In the genomic region with DNA sequence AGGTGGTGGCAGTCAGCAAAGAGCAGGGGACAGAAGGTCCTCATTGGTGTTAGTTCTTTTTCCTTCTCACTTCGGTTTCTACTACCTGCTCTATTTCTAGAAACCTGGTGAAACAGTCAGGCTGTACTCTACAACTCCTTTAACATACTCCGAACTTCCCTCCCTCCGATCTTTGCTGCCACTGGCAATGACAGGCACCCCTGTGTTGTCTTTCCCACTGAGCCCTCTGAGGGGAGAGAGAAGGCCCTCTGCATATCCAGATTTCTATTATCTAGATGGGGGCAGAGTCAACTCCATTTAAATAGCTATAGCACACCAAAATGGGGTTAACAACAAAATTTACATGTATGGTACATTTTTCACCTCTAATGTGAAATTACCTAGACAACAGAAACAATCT, we compare ENCODE assay signal across 31 cellular contexts.
"Had no signal": no experiment of that assay in that cellular context is flagged by ENCODE, and none has a peak within 500 bp of the region (broad histone marks: within the 10 kb centered on the region; RNA-seq: fewer than 3 reads in every experiment).

No MANE protein-coding gene starts in this region.

- H3K4me1 ChIP-seq: esophagus squamous epithelium, gastroesophageal sphincter had no signal

- H3K36me3 ChIP-seq: brain microvascular endothelial cell had no signal

- ATAC-seq: activated CD8-positive, alpha-beta T cell treated with anti-CD3 and anti-CD28 coated beads for 36 hours; activated T-cell treated with anti-CD3 and anti-CD28 coated beads, Interleukin-2, amount 50 U/mL, for 4 hours; activated T-helper 17 cell treated with anti-CD3 and anti-CD28 coated beads, Interleukin-2, amount 50 U/mL, for 72 hours; gastroesophageal sphincter; heart right ventricle; T-helper 17 cell had no signal

- DNase-seq: activated CD4-positive, alpha-beta T cell treated with anti-CD3 and anti-CD28 coated beads for 4 hours; activated CD4-positive, alpha-beta T cell treated with anti-CD3 and anti-CD28 coated beads, Interleukin-2, amount 50 U/mL, for 1 hour; activated CD4-positive, alpha-beta T cell treated with anti-CD3 and anti-CD28 coated beads, Interleukin-2, amount 50 U/mL, for 48 hours; activated CD4-positive, CD25-positive, alpha-beta regulatory T cell; activated CD4-positive, CD25-positive, alpha-beta regulatory T cell treated with anti-CD3 and anti-CD28 coated beads, Interleukin-2, amount 50 U/mL, for 72 hours; activated CD8-positive, alpha-beta memory T cell treated with anti-CD3 and anti-CD28 coated beads for 24 hours; activated CD8-positive, alpha-beta T cell treated with anti-CD3 and anti-CD28 coated beads for 36 hours; activated effector memory CD4-positive, alpha-beta T cell treated with Interleukin-2 at 50 U/mL for 16 hours; activated naive CD4-positive, alpha-beta T cell treated with anti-CD3 and anti-CD28 coated beads for 36 hours; activated naive CD8-positive, alpha-beta T cell treated with anti-CD3 and anti-CD28 coated beads, Interleukin-2, amount 10 ng/mL, durations not matched to agents 7 days and 5 days; activated T-cell treated with anti-CD3 and anti-CD28 coated beads, Interleukin-2, amount 50 U/mL, for 4 hours; amniotic stem cell; anterior cingulate cortex; brain microvascular endothelial cell; dorsolateral prefrontal cortex; effector memory CD4-positive, alpha-beta T cell; erythroblast; esophagus squamous epithelium; foreskin melanocyte; heart right ventricle; T-helper 1 cell; T-helper 17 cell; T1000; WERI-Rb-1 had no signal

- H3K4me3 Mint-ChIP-seq: activated CD8-positive, alpha-beta T cell treated with anti-CD3 and anti-CD28 coated beads for 36 hours; activated naive CD4-positive, alpha-beta T cell treated with anti-CD3 and anti-CD28 coated beads for 36 hours; activated naive CD4-positive, alpha-beta T cell treated with anti-CD3 and anti-CD28 coated beads, Interleukin-2, amount 50 U/mL, for 24 hours; activated naive CD8-positive, alpha-beta T cell treated with anti-CD3 and anti-CD28 coated beads, Interleukin-2, amount 10 ng/mL, durations not matched to agents 7 days and 5 days; activated T-cell treated with anti-CD3 and anti-CD28 coated beads, Interleukin-2, amount 50 U/mL, for 4 hours; activated T-helper 17 cell treated with anti-CD3 and anti-CD28 coated beads, Interleukin-2, amount 50 U/mL, for 72 hours; central memory CD8-positive, alpha-beta T cell; dendritic cell treated with granulocyte-macrophage colony-stimulating factor and Interleukin-4, amounts not matched to agents 40 ng/mL and 50 ng/mL, for 4 days; T-helper 17 cell; T-helper 2 cell treated with Interferon-gamma antibody and Interleukin-4, amounts not matched to agents 5 μg/mL and 100 μg/mL, for 36 hours had no signal

- H3K27me3 Mint-ChIP-seq: activated CD8-positive, alpha-beta T cell treated with anti-CD3 and anti-CD28 coated beads for 36 hours; activated naive CD4-positive, alpha-beta T cell treated with anti-CD3 and anti-CD28 coated beads, Interleukin-2, amount 50 U/mL, for 24 hours; activated naive CD8-positive, alpha-beta T cell treated with anti-CD3 and anti-CD28 coated beads, Interleukin-2, amount 10 ng/mL, durations not matched to agents 7 days and 5 days; activated T-helper 17 cell treated with anti-CD3 and anti-CD28 coated beads, Interleukin-2, amount 50 U/mL, for 72 hours; central memory CD8-positive, alpha-beta T cell; dendritic cell treated with granulocyte-macrophage colony-stimulating factor and Interleukin-4, amounts not matched to agents 40 ng/mL and 50 ng/mL, for 4 days; T-helper 17 cell had no signal

- H3K4me3 ChIP-seq: coronary artery, dorsolateral prefrontal cortex, esophagus squamous epithelium, gastroesophageal sphincter, heart right ventricle had no signal

- H3K9me3 ChIP-seq: esophagus squamous epithelium had no signal

- H3K27ac Mint-ChIP-seq: activated CD8-positive, alpha-beta T cell treated with anti-CD3 and anti-CD28 coated beads for 36 hours; activated naive CD4-positive, alpha-beta T cell treated with anti-CD3 and anti-CD28 coated beads for 36 hours; activated naive CD4-positive, alpha-beta T cell treated with anti-CD3 and anti-CD28 coated beads, Interleukin-2, amount 50 U/mL, for 24 hours; activated naive CD8-positive, alpha-beta T cell treated with anti-CD3 and anti-CD28 coated beads, Interleukin-2, amount 10 ng/mL, durations not matched to agents 7 days and 5 days; activated T-helper 17 cell treated with anti-CD3 and anti-CD28 coated beads, Interleukin-2, amount 50 U/mL, for 72 hours; dendritic cell treated with granulocyte-macrophage colony-stimulating factor and Interleukin-4, amounts not matched to agents 40 ng/mL and 50 ng/mL, for 4 days; T-helper 17 cell; T-helper 2 cell treated with Interferon-gamma antibody and Interleukin-4, amounts not matched to agents 5 μg/mL and 100 μg/mL, for 36 hours had no signal

- H3K27me3 ChIP-seq: brain microvascular endothelial cell, dorsolateral prefrontal cortex, esophagus squamous epithelium, gastroesophageal sphincter, heart right ventricle had no signal

- H3K27ac ChIP-seq: brain microvascular endothelial cell, coronary artery, dorsolateral prefrontal cortex, esophagus squamous epithelium, gastroesophageal sphincter, heart right ventricle, WERI-Rb-1 had no signal

- H3K4me1 Mint-ChIP-seq: activated naive CD4-positive, alpha-beta T cell treated with anti-CD3 and anti-CD28 coated beads, Interleukin-2, amount 50 U/mL, for 24 hours; activated naive CD8-positive, alpha-beta T cell treated with anti-CD3 and anti-CD28 coated beads, Interleukin-2, amount 10 ng/mL, durations not matched to agents 7 days and 5 days; activated T-helper 17 cell treated with anti-CD3 and anti-CD28 coated beads, Interleukin-2, amount 50 U/mL, for 72 hours; T-helper 17 cell had no signal

- H3K9me3 Mint-ChIP-seq: activated CD8-positive, alpha-beta T cell treated with anti-CD3 and anti-CD28 coated beads for 36 hours; activated naive CD4-positive, alpha-beta T cell treated with anti-CD3 and anti-CD28 coated beads for 36 hours; activated naive CD4-positive, alpha-beta T cell treated with anti-CD3 and anti-CD28 coated beads, Interleukin-2, amount 50 U/mL, for 24 hours; activated naive CD8-positive, alpha-beta T cell treated with anti-CD3 and anti-CD28 coated beads, Interleukin-2, amount 10 ng/mL, durations not matched to agents 7 days and 5 days; activated T-cell treated with anti-CD3 and anti-CD28 coated beads, Interleukin-2, amount 50 U/mL, for 4 hours; activated T-helper 17 cell treated with anti-CD3 and anti-CD28 coated beads, Interleukin-2, amount 50 U/mL, for 72 hours; central memory CD8-positive, alpha-beta T cell; dendritic cell treated with granulocyte-macrophage colony-stimulating factor and Interleukin-4, amounts not matched to agents 40 ng/mL and 50 ng/mL, for 4 days; T-helper 2 cell treated with Interferon-gamma antibody and Interleukin-4, amounts not matched to agents 5 μg/mL and 100 μg/mL, for 36 hours had no signal
